Comparison of ENCODE assay signal across 36 cellular contexts in genomic region chr6:167099707-167100106, GRCh38. TPM values are rescaled to one million over a fixed set of nuclear protein-coding genes. Genes with fewer than 3 reads are reported as not detected.
"Had no signal": no experiment of that assay in that cellular context is flagged by ENCODE, and none has a peak within 500 bp of the region (broad histone marks: within the 10 kb centered on the region; RNA-seq: fewer than 3 reads in every experiment).

No MANE protein-coding gene starts in this region.

- DNase-seq: activated CD4-positive, alpha-beta T cell treated with anti-CD3 and anti-CD28 coated beads for 1 hour; activated CD8-positive, alpha-beta T cell treated with anti-CD3 and anti-CD28 coated beads, Interleukin-2, amount 10 ng/mL, durations not matched to agents 7 days and 5 days; activated effector memory CD4-positive, alpha-beta T cell treated with anti-CD3 and anti-CD28 coated beads, Interleukin-2, amount 50 U/mL, for 16 hours; activated naive CD4-positive, alpha-beta T cell treated with anti-CD3 and anti-CD28 coated beads for 36 hours; amniotic stem cell; brain microvascular endothelial cell; dorsolateral prefrontal cortex; foreskin fibroblast; heart left ventricle; hypothalamus; immature natural killer cell; kidney; left colon; mammary epithelial cell; naive thymus-derived CD8-positive, alpha-beta T cell; occipital lobe; stimulated activated CD4-positive, alpha-beta T cell treated with anti-CD3 and anti-CD28 coated beads, Interleukin-1b, Interleukin-23, amount 100 ng/mL, for 48 hours; stimulated activated CD4-positive, alpha-beta T cell treated with anti-CD3 and anti-CD28 coated beads, Interleukin-4, amount 100 ng/mL, for 4 hours; stimulated activated CD8-positive, alpha-beta memory T cell treated with anti-CD3 and anti-CD28 coated beads, Interleukin-4, amount 100 ng/mL, for 48 hours; stimulated activated naive CD4-positive, alpha-beta T cell; T-helper 2 cell; tibial artery had no signal

- H3K27ac Mint-ChIP-seq: activated CD8-positive, alpha-beta T cell treated with anti-CD3 and anti-CD28 coated beads, Interleukin-2, amount 10 ng/mL, durations not matched to agents 7 days and 5 days; activated naive CD4-positive, alpha-beta T cell treated with anti-CD3 and anti-CD28 coated beads for 36 hours; mesothelial cell of epicardium had no signal

- H3K36me3 ChIP-seq: brain microvascular endothelial cell, heart left ventricle, neural progenitor cell, right atrium auricular region, suprapubic skin, tibial artery had no signal

- H3K27ac ChIP-seq: brain microvascular endothelial cell, coronary artery, dorsolateral prefrontal cortex, heart left ventricle, neural progenitor cell, right atrium auricular region, suprapubic skin, tibial artery had no signal

- H3K27me3 Mint-ChIP-seq: naive thymus-derived CD8-positive, alpha-beta T cell had no signal

- H3K9ac ChIP-seq: neural progenitor cell had no signal

- H3K9me3 ChIP-seq: heart left ventricle, right atrium auricular region, suprapubic skin, tibial artery had no signal

- FAIRE-seq: astrocyte, endothelial cell of umbilical vein, kidney had no signal

- H3K4me3 Mint-ChIP-seq: activated CD8-positive, alpha-beta T cell treated with anti-CD3 and anti-CD28 coated beads, Interleukin-2, amount 10 ng/mL, durations not matched to agents 7 days and 5 days; activated naive CD4-positive, alpha-beta T cell treated with anti-CD3 and anti-CD28 coated beads for 36 hours; immature natural killer cell; mesothelial cell of epicardium; neural progenitor cell had no signal

- H3K4me1 ChIP-seq: suprapubic skin, tibial artery had no signal

- H3K27me3 ChIP-seq: brain microvascular endothelial cell, neural progenitor cell, right atrium auricular region, suprapubic skin, tibial artery had no signal

- H3K4me2 ChIP-seq: smooth muscle cell had no signal

- H2AFZ ChIP-seq: neural progenitor cell had no signal

- H3K4me3 ChIP-seq: coronary artery, dorsolateral prefrontal cortex, heart left ventricle, neural progenitor cell, right atrium auricular region, smooth muscle cell, suprapubic skin, tibial artery had no signal

- H3K36me3 Mint-ChIP-seq: immature natural killer cell; mesothelial cell of epicardium; naive thymus-derived CD8-positive, alpha-beta T cell had no signal

- H3K9me3 Mint-ChIP-seq: activated naive CD4-positive, alpha-beta T cell treated with anti-CD3 and anti-CD28 coated beads for 36 hours; immature natural killer cell; mesothelial cell of epicardium; naive thymus-derived CD8-positive, alpha-beta T cell had no signal

- ATAC-seq: activated CD8-positive, alpha-beta T cell treated with anti-CD3 and anti-CD28 coated beads, Interleukin-2, amount 10 ng/mL, durations not matched to agents 7 days and 5 days; heart left ventricle; left colon; naive thymus-derived CD8-positive, alpha-beta T cell had no signal

RNA-seq across cellular contexts. Expression of gene CCR6, which starts 23.2 kb away (rescaled TPM):
- total RNA-seq: astrocyte, cardiac septum, cerebellum, endothelial cell of umbilical vein, mammary epithelial cell, mesothelial cell of epicardium, occipital lobe, pulmonary artery endothelial cell, smooth muscle cell, ureter had no signal
- polyA plus RNA-seq: endothelial cell of umbilical vein, heart left ventricle, mammary epithelial cell, smooth muscle cell had no signal

RNA-seq across cellular contexts. Expression of gene GPR31, which starts 58.1 kb away (rescaled TPM):
- total RNA-seq: activated CD8-positive, alpha-beta T cell treated with anti-CD3 and anti-CD28 coated beads, Interleukin-2, amount 10 ng/mL, durations not matched to agents 7 days and 5 days; activated naive CD4-positive, alpha-beta T cell treated with anti-CD3 and anti-CD28 coated beads for 36 hours; astrocyte; cardiac septum; cerebellum; dorsolateral prefrontal cortex; endothelial cell of umbilical vein; heart left ventricle; left colon; liver; mammary epithelial cell; mesothelial cell of epicardium; naive thymus-derived CD8-positive, alpha-beta T cell; occipital lobe; pulmonary artery endothelial cell; right atrium auricular region; smooth muscle cell; suprapubic skin; ureter had no signal
- polyA plus RNA-seq: endothelial cell of umbilical vein; esophagus; heart left ventricle; immature natural killer cell; liver; mammary epithelial cell; naive thymus-derived CD8-positive, alpha-beta T cell; smooth muscle cell had no signal
